In the genomic region with DNA sequence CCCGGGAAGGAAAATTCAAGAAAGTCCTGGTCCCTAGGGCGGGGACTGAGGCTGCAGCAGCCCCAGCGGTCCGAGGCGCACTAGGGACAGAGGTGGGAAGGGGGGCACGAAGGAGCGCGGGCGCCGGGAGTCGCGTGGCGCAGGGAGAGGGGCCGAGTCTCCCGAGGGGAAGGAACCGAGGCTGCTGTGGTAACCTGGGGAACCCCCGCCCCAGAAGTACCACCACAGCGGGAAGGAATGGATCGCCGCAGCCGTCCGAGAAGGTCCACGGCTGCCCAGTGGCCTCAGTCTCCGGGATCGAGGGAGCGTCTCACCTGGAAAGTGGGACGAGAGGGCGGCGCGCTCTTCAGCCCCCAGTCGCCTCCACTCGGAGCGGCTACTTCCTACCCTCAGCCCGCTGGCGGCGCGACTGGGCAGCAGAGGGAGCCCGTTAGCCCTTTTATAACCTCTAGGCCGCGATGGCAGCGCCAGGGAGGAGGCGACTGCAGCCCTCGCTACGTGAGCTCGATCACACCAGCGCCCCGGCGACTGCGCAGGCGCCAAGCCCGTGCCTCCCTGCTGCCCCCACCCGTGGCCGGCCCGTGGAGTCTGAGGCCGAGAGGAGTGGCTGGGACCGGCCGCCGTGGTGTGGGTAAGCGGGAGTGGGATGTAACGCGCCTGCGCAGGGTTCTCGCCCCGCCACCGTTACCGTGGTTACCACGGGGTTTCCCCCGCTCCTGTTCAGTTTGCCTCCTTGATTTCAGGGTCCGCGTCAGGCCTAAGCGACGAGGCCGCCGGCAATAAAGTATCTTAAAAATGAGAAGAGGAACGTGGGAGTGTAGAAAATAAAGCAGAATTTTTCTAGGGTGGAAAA, we compare ENCODE assay signal across 8 cellular contexts. TPM values are rescaled to one million over a fixed set of nuclear protein-coding genes. Genes with fewer than 3 reads are reported as not detected.
DNase-seq lines count a peak whose midpoint lies in the region; FAIRE-seq and TF ChIP-seq lines count a peak whose summit lies in the region.

Gene P4HA1, minus strand, starts transcription at position 415 of the 853 bp plus-strand sequence. CDS start 21,983 bp downstream, outside the sequence.

- peak within 1 kb of the TSS; percentile 94 to 95 for H3K4me3 Mint-ChIP-seq in H9

- H3K4me3 ChIP-seq in fibroblast of pulmonary artery (replicated peaks; ENCODE audit: low read depth, low read length) (peak within 1 kb of the TSS; percentile 79), neural cell (ENCODE audit: low read length) (peak within 1 kb of the TSS; percentile 99), stomach (peak within 1 kb of the TSS; percentile 66 to 91 (median 84))

- intact Hi-C loops in stomach (cut with DNase I; ENCODE audit: low total_unique reads), result no loop called here

- no peak within 1 kb of the TSS for H4K8ac ChIP-seq in H9 (replicated peaks; ENCODE audit: insufficient read length, low read depth, low read length)

- no peak within 1 kb of the TSS for H3K27ac ChIP-seq in H9 (ENCODE audit: insufficient read length, low read depth, low read length)
- H3K27ac ChIP-seq in neural cell (ENCODE audit: low read length), result peak within 1 kb of the TSS; percentile 92
- peak within 1 kb of the TSS; percentile 94 to 98 (median 97) for H3K27ac ChIP-seq in stomach

- H2BK120ac ChIP-seq in H9 (ENCODE audit: low read depth, low read length, poor library complexity, severe bottlenecking), result no peak within 1 kb of the TSS

- H3K36me3 Mint-ChIP-seq in H9 (ENCODE audit: insufficient read depth in 1 of 3, low read depth in 3 of 3), result no peaks in the 10 kb centered on the region

- no peaks in the 10 kb centered on the region for H3K9me2 ChIP-seq in neural cell (ENCODE audit: insufficient read depth, low read length)

- peak in 2 of 4 donors; percentile 38 to 75 for TF ChIP-seq POLR2A in stomach (IDR thresholded peaks at IDR 0.05)

- H3K27me3 ChIP-seq in H9 (ENCODE audit: insufficient read depth, low read length) (no peaks in the 10 kb centered on the region), neural cell (ENCODE audit: insufficient read depth, low read depth, low read length) (no peaks in the 10 kb centered on the region), stomach (no peaks in the 10 kb centered on the region)

- FAIRE-seq in G401.6 (lab: Jason Lieb, UNC), result peak; percentile 92

- no peak within 1 kb of the TSS for H4K5ac ChIP-seq in H9 (ENCODE audit: insufficient read length, low read depth, low read length)

- H3K4me1 Mint-ChIP-seq in H9, result peaks cover 18 to 21% of the 10 kb centered on the region in 2 experiments

- H3K4me2 ChIP-seq in H9 (ENCODE audit: insufficient read depth, insufficient read length, low read length) (peak within 1 kb of the TSS; percentile 78), neural cell (ENCODE audit: low read length) (peak within 1 kb of the TSS; percentile 99)

- H3K36me3 ChIP-seq in neural cell (ENCODE audit: insufficient read depth, low read length) (no peaks in the 10 kb centered on the region), stomach (peaks cover 0 to 12% (median 5%) of the 10 kb centered on the region in 4 donors)

- H2BK5ac ChIP-seq in H9 (ENCODE audit: insufficient read length, low read length), result no peak within 1 kb of the TSS

- H2AFZ ChIP-seq in H9 (ENCODE audit: low read length), result no peak within 1 kb of the TSS
- peak within 1 kb of the TSS; percentile 83 for H2AFZ ChIP-seq in neural cell (ENCODE audit: low read depth, low read length)

- DNase-seq in H9 (peak; percentile 95), M059J (ENCODE audit: low read depth) (peak; percentile 96), SHP77 (lab: John Stamatoyannopoulos, UW) (peak; percentile 71 to 87), fibroblast of pulmonary artery (ENCODE audit: low read depth) (peak; percentile 98), stomach (peak; percentile 99)
- peak; percentile 98 for DNase-seq in activated effector memory CD4-positive, alpha-beta T cell treated with Interleukin-2 at 50 U/mL for 16 hours

- H3T11ph ChIP-seq in H9 (ENCODE audit: low read length), result no peak within 1 kb of the TSS

- H3K4ac ChIP-seq in H9 (ENCODE audit: low read depth, low read length), result no peak within 1 kb of the TSS

- no peak within 1 kb of the TSS for H2BK15ac ChIP-seq in H9 (ENCODE audit: low read depth, low read length)

- H3K79me2 ChIP-seq in H9 (ENCODE audit: insufficient read depth, low read length), result no peaks in the 10 kb centered on the region
- peaks cover 14% of the 10 kb centered on the region for H3K79me2 ChIP-seq in neural cell (replicated peaks; ENCODE audit: insufficient read depth, low read length)

- peak within 1 kb of the TSS; percentile 81 for H3K18ac ChIP-seq in H9 (ENCODE audit: insufficient read length, low read depth, low read length)

- no peak within 1 kb of the TSS for H3K23ac ChIP-seq in H9 (ENCODE audit: insufficient read length, low read depth, low read length)

- no CpG with 5 or more reads among the region's 75 CpGs for WGBS in H9 (ENCODE audit: extremely low coverage, insufficient read length, low lambda C conversion rate)
- WGBS in stomach, 5 donors, result 0 to 1% (median 1%) methylated on average over 42 to 75 of the region's 75 CpGs

- H3K79me1 ChIP-seq in H9 (ENCODE audit: insufficient read depth, low read depth, low read length, poor library complexity, severe bottlenecking), result no peaks in the 10 kb centered on the region

- H3K27ac Mint-ChIP-seq in H9, result peak within 1 kb of the TSS; percentile 83 to 98 (median 87)

- H2BK20ac ChIP-seq in H9 (ENCODE audit: low read depth, low read length, poor library complexity, severe bottlenecking), result no peak within 1 kb of the TSS

- H3F3A ChIP-seq in neural cell (ENCODE audit: insufficient read depth, low read length, poor library complexity, severe bottlenecking), result no peaks in the 10 kb centered on the region

- H3K9ac ChIP-seq in H9 (ENCODE audit: extremely low read depth, insufficient read length, low read length) (peak within 1 kb of the TSS; percentile 73), neural cell (ENCODE audit: low read length) (peak within 1 kb of the TSS; percentile 75)

- TF ChIP-seq CTCF in H9 (conservative IDR thresholded peaks at IDR 0.05), result peak; percentile 75
- peak; percentile 51 for TF ChIP-seq CTCF in fibroblast of pulmonary artery (IDR thresholded peaks at IDR 0.05; ENCODE audit: low read length, missing control alignments)
- peak; percentile 89 for TF ChIP-seq CTCF in neural cell (IDR thresholded peaks at IDR 0.05; ENCODE audit: poor library complexity, severe bottlenecking)
- TF ChIP-seq CTCF in stomach (IDR thresholded peaks at IDR 0.05), result peak in 6 of 7 experiments; percentile 19 to 73 (median 55)

- H3K9me3 Mint-ChIP-seq in H9, result no peaks in the 10 kb centered on the region

- H2AK5ac ChIP-seq in H9 (ENCODE audit: insufficient read length, low read length), result no peak within 1 kb of the TSS

- H3K9me3 ChIP-seq in H9 (ENCODE audit: control insufficient read depth, low read depth, low read length) (no peaks in the 10 kb centered on the region), neural cell (ENCODE audit: low read length) (no peaks in the 10 kb centered on the region), stomach (no peaks in the 10 kb centered on the region)

- peak within 1 kb of the TSS; percentile 84 for H3K14ac ChIP-seq in H9 (ENCODE audit: insufficient read depth, low read length)

- TF ChIP-seq RAD21 in neural cell (conservative IDR thresholded peaks at IDR 0.05), result peak; percentile 65

- H3K4me1 ChIP-seq in H9 (ENCODE audit: insufficient read depth, low read length) (no peaks in the 10 kb centered on the region), stomach (peaks cover 7 to 34% (median 23%) of the 10 kb centered on the region in 4 donors)

- TF ChIP-seq EP300 in neural cell (conservative IDR thresholded peaks at IDR 0.05; ENCODE audit: poor library complexity, severe bottlenecking), result peak; percentile 68
- TF ChIP-seq EP300 in stomach (IDR thresholded peaks at IDR 0.05), result no peak

- H3K27me3 Mint-ChIP-seq in H9 (ENCODE audit: low read depth), result no peaks in the 10 kb centered on the region

- H4K20me1 ChIP-seq in H9 (ENCODE audit: control insufficient read depth, insufficient read depth, insufficient read length) (no peaks in the 10 kb centered on the region), neural cell (ENCODE audit: insufficient read depth) (no peaks in the 10 kb centered on the region)

- H3K23me2 ChIP-seq in H9 (ENCODE audit: insufficient read length, low read depth, low read length, poor library complexity, severe bottlenecking), result peaks cover 7% of the 10 kb centered on the region

- no peak within 1 kb of the TSS for H4K91ac ChIP-seq in H9 (ENCODE audit: insufficient read length, low read depth, low read length)

- no peak within 1 kb of the TSS for H2BK12ac ChIP-seq in H9 (ENCODE audit: insufficient read length, low read depth, low read length)

- no peak within 1 kb of the TSS for H3K56ac ChIP-seq in H9 (ENCODE audit: insufficient read length, low read depth, low read length)

TF ChIP-seq in neural cell, 6 proteins besides CTCF, POLR2A, EP300 and RAD21 (continues in another document):
- TF ChIP-seq SMC3 (conservative IDR thresholded peaks at IDR 0.05; ENCODE audit: poor library complexity) (peak; percentile 69), EZH2 (IDR thresholded peaks at IDR 0.05; ENCODE audit: borderline replicate concordance, insufficient read depth, low read length, poor library complexity, severe bottlenecking) (no peak), POLR2AphosphoS5 (IDR thresholded peaks at IDR 0.05) (peak; percentile 60), TAF1 (IDR thresholded peaks at IDR 0.05; ENCODE audit: low read depth) (no peak)

RNA-seq across cellular contexts. Expression of gene P4HA1, which starts in this region (rescaled TPM):
- total RNA-seq in H9 (2021), result 47.8 and 48.6 TPM in 2 replicates
- 165 and 206 TPM in 2 replicates for total RNA-seq in M059J (2014; rRNA removed; shearing (Covaris generic))
- 16.4 and 24.2 TPM in 2 replicates for polyA plus RNA-seq in neural cell
- polyA minus RNA-seq in neural cell, result 19.7 and 21.6 TPM in 2 replicates
- 10 to 100 TPM; 11.7 to 68.3 (median 26.8) TPM for total RNA-seq in stomach
- polyA plus RNA-seq in stomach, result 10 to 100 TPM in 2 of 3 donors, 1 to 10 TPM in 1; 9.4 to 20.2 (median 10.1) TPM
